In the genomic region with DNA sequence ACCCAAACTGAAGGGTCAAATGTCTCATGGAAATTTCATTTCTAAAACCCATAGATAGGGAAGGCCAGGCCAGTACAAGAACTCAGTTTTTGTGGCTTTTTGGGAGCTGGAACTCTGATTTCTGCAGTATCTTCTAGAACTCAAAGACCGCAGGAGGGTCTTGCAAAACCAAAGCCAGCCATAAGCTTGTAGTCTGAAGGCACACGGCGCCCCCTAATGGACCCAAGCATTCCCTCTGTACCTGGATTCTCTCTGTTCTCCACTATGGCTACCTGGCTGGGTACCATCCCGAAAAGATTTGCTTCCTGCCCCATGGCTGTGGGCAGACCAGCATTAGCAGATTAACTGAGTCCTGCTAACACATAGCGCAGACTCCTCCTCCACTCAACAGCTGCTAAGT, we compare ENCODE assay signal across 8 cellular contexts.
DNase-seq lines count a peak whose midpoint lies in the region; ATAC-seq and TF ChIP-seq lines count a peak whose summit lies in the region.

No MANE protein-coding gene starts in this region.

- H2AFZ ChIP-seq in PC-9 = no peak overlapping the region

- H3K4me1 ChIP-seq in cardiac muscle cell (ENCODE audit: low read depth) (peaks cover 2% of the 10 kb centered on the region), thyroid gland (peaks cover 0 to 4% of the 10 kb centered on the region in 2 donors), PC-9 (replicated peaks; ENCODE audit: insufficient read depth) (no peaks in the 10 kb centered on the region)

- ATAC-seq in HG02885 (IDR thresholded peaks at IDR 0.05; ENCODE audit: poor library complexity, unreplicated experiment) (peak; percentile 36), HG03354 (IDR thresholded peaks at IDR 0.05; ENCODE audit: poor library complexity, severe bottlenecking, unreplicated experiment) (no peak), GM18519 (IDR thresholded peaks at IDR 0.05; ENCODE audit: low FRiP score, unreplicated experiment) (no peak)

- no peak overlapping the region for H3K27ac ChIP-seq in cardiac muscle cell
- H3K27ac ChIP-seq in thyroid gland = no peak overlapping the region
- H3K27ac ChIP-seq in PC-9 = no peak overlapping the region

- no peak for TF ChIP-seq POLR2A in thyroid gland (IDR thresholded peaks at IDR 0.05)

- intact Hi-C loops in thyroid gland (cut with DNase I) = no loop called here
- intact Hi-C loops in PC-9 (cut with micrococcal nuclease; ENCODE audit: unreplicated experiment) = no loop called here

- no peaks in the 10 kb centered on the region for H3F3A ChIP-seq in PC-9 (ENCODE audit: insufficient read depth, low read depth)

- H3K9me2 ChIP-seq in PC-9 (ENCODE audit: insufficient read depth) = no peaks in the 10 kb centered on the region

- no TSS peak for BruUV-seq in PC-9 (replicated peaks; lab: Mats Ljungman, UMichigan)

- 48 to 55% methylated on average over 5 of the region's 5 CpGs for WGBS in thyroid gland, 2 donors

- no peaks in the 10 kb centered on the region for H3K36me3 ChIP-seq in BJ (ENCODE audit: control insufficient read depth, insufficient read depth, low read length)
- no peaks in the 10 kb centered on the region for H3K36me3 ChIP-seq in cardiac muscle cell
- no peaks in the 10 kb centered on the region for H3K36me3 ChIP-seq in thyroid gland
- no peaks in the 10 kb centered on the region for H3K36me3 ChIP-seq in PC-9 (ENCODE audit: low read depth)

- peak; percentile 70 for TF ChIP-seq CTCF in BJ (IDR thresholded peaks at IDR 0.05; ENCODE audit: insufficient read depth, low read depth, low read length)
- TF ChIP-seq CTCF in cardiac muscle cell (IDR thresholded peaks at IDR 0.05; ENCODE audit: low read depth, low read length) = peak; percentile 66
- peak in 1 of 6 experiments; percentile 34 for TF ChIP-seq CTCF in thyroid gland (IDR thresholded peaks at IDR 0.05)
- TF ChIP-seq CTCF in PC-9 (conservative IDR thresholded peaks at IDR 0.05) = no peak

- H3K4me3 ChIP-seq in BJ (ENCODE audit: low read depth, low read length) = no peak overlapping the region
- H3K4me3 ChIP-seq in cardiac muscle cell = no peak overlapping the region
- H3K4me3 ChIP-seq in thyroid gland (replicated peaks in 1 of 3) = no peak overlapping the region
- H3K4me3 ChIP-seq in PC-9 = no peak overlapping the region

- no peaks in the 10 kb centered on the region for H3K9me3 ChIP-seq in cardiac muscle cell (ENCODE audit: low read depth)
- no peaks in the 10 kb centered on the region for H3K9me3 ChIP-seq in thyroid gland
- H3K9me3 ChIP-seq in PC-9 (ENCODE audit: insufficient read depth, low read depth) = no peaks in the 10 kb centered on the region

- no peaks in the 10 kb centered on the region for H4K20me1 ChIP-seq in PC-9 (ENCODE audit: insufficient read depth)

- no peak overlapping the region for H3K4me2 ChIP-seq in PC-9

- CTCF ChIA-PET in BJ (lab: Yijun Ruan, JAX) (interaction anchor here (0.6 to 5.3 kb wide), 24 partner anchors 10 to 1767 kb away, joined by 3 to 34 read pairs (median 4); no protein-coding TSS in a partner anchor), PC-9 (lab: Charles Lee) (no interaction called here)

- POLR2A ChIA-PET in BJ (lab: Charles Lee) (no interaction called here), PC-9 (lab: Charles Lee; ENCODE audit: unreplicated experiment) (no interaction called here)

- no peaks in the 10 kb centered on the region; the same call in 1 of the 2 replicates for H3K27me3 ChIP-seq in BJ (ENCODE audit: control insufficient read depth, insufficient read depth, low read length)
- peaks cover 18% of the 10 kb centered on the region for H3K27me3 ChIP-seq in cardiac muscle cell
- no peaks in the 10 kb centered on the region for H3K27me3 ChIP-seq in thyroid gland
- H3K27me3 ChIP-seq in PC-9 (ENCODE audit: insufficient read depth, low read depth) = no peaks in the 10 kb centered on the region

- no peaks in the 10 kb centered on the region for H3K79me2 ChIP-seq in PC-9 (ENCODE audit: low read depth)

- no peak for DNase-seq in BJ (ENCODE audit: low read depth)
- DNase-seq in RPMI7951 (ENCODE audit: low read depth) = peak; percentile 25
- DNase-seq in cardiac muscle cell (ENCODE audit: low read depth in 1 of 2, low spot score in 1 of 2) = peak; percentile 56 to 83
- peak; percentile 19 to 23 for DNase-seq in thyroid gland
- no peak for DNase-seq in PC-9

Comparison
In these comparisons a context has a peak if more than half of its experiments do, and no peak if none do; other contexts are left out.
1. DNase-seq: peak in RPMI7951 (single experiment), cardiac muscle cell (2 of 2) and thyroid gland (2 of 2); none in BJ (single experiment) and PC-9 (0 of 2).